23 cellular contexts compared by ENCODE assay signal in the genomic region with DNA sequence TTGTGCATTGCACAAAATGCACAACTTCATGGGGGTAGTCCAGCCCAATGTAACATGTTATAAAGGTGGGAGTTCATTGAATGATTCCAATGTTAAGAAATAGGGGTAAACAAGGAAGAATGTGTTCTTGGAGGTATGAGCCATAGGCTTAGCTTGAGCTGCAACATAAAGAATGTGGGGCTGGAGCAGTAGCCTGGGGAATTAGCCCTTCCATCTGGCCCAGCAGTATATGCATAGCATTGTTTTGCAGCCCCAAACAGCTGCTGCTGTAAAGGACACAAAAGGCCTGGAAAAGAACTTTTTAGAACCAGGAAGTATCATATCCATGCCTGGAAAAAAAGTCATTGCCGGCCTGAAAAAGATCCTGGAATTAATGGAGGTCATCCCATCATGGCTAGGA.
"Had no signal": no experiment of that assay in that cellular context is flagged by ENCODE, and none has a peak within 500 bp of the region (broad histone marks: within the 10 kb centered on the region; RNA-seq: fewer than 3 reads in every experiment).

No MANE protein-coding gene starts in this region.

- H3K4me1 ChIP-seq: lower lobe of right lung, sigmoid colon, uterus had no signal

- H3K27me3 ChIP-seq: heart right ventricle, ovary, right atrium auricular region, sigmoid colon, uterus had no signal

- H3K36me3 Mint-ChIP-seq: memory B cell, mesothelial cell of epicardium, natural killer cell had no signal

- H3K4me1 Mint-ChIP-seq: memory B cell, natural killer cell, neural crest cell had no signal

- DNase-seq: effector CD8-positive, alpha-beta T cell; foreskin melanocyte; heart right ventricle; hypothalamus; kidney; left cardiac atrium; left ventricle myocardium inferior; lower lobe of right lung; natural killer cell; nucleus accumbens; ovary; sigmoid colon; stimulated activated CD4-positive, alpha-beta T cell treated with anti-CD3 and anti-CD28 coated beads, Interleukin-2, amount 100 ng/mL, for 24 hours; stimulated activated CD4-positive, alpha-beta T cell treated with anti-CD3 and anti-CD28 coated beads, Interleukin-4, amount 100 ng/mL, for 4 hours; stimulated activated naive CD4-positive, alpha-beta T cell treated with Interleukin-2 at 50 U/mL for 16 hours; trophoblast cell; uterus had no signal

- H3K9me3 Mint-ChIP-seq: memory B cell, mesothelial cell of epicardium, natural killer cell had no signal

- H3K36me3 ChIP-seq: heart right ventricle, left ventricle myocardium inferior, lower lobe of right lung, ovary, right atrium auricular region, sigmoid colon, uterus had no signal

- H3K4me3 Mint-ChIP-seq: memory B cell, mesothelial cell of epicardium, natural killer cell, neural crest cell had no signal

- H3K27me3 Mint-ChIP-seq: memory B cell had no signal

- H3K27ac Mint-ChIP-seq: memory B cell, mesothelial cell of epicardium, natural killer cell had no signal

- H3K27ac ChIP-seq: coronary artery, heart right ventricle, left ventricle myocardium inferior, lower lobe of right lung, ovary, right atrium auricular region, sigmoid colon, skin epidermis, uterus had no signal

- H3K9me3 ChIP-seq: heart right ventricle, left ventricle myocardium inferior, lower lobe of right lung, ovary, right atrium auricular region, sigmoid colon, uterus had no signal

- H3K4me3 ChIP-seq: coronary artery, heart right ventricle, left ventricle myocardium inferior, lower lobe of right lung, ovary, right atrium auricular region, sigmoid colon, skin epidermis, uterus had no signal
